Comparison of ENCODE assay signal across 16 cellular contexts in the genomic region with DNA sequence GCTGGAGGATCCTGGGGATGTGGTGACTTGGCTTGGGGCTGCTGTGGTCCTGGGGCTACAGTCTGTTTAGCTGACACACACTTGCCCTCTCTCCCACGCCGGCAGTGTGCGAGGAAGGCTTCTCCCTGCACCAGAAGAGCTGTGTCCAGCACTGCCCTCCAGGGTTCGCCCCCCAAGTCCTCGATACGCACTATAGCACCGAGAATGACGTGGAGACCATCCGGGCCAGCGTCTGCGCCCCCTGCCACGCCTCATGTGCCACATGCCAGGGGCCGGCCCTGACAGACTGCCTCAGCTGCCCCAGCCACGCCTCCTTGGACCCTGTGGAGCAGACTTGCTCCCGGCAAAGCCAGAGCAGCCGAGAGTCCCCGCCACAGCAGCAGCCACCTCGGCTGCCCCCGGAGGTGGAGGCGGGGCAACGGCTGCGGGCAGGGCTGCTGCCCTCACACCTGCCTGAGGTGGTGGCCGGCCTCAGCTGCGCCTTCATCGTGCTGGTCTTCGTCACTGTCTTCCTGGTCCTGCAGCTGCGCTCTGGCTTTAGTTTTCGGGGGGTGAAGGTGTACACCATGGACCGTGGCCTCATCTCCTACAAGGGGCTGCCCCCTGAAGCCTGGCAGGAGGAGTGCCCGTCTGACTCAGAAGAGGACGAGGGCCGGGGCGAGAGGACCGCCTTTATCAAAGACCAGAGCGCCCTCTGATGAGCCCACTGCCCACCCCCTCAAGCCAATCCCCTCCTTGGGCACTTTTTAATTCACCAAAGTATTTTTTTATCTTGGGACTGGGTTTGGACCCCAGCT.
"Had no signal": no experiment of that assay in that cellular context is flagged by ENCODE, and none has a peak within 500 bp of the region (broad histone marks: within the 10 kb centered on the region; RNA-seq: fewer than 3 reads in every experiment).

No MANE protein-coding gene starts in this region.

- H3K9me3 Mint-ChIP-seq: activated CD8-positive, alpha-beta T cell treated with anti-CD3 and anti-CD28 coated beads for 36 hours; activated naive CD8-positive, alpha-beta T cell treated with anti-CD3 and anti-CD28 coated beads, Interleukin-2, amount 50 U/mL, for 24 hours; effector memory CD8-positive, alpha-beta T cell; mesothelial cell of epicardium; nephron progenitor cell; stimulated activated memory B cell treated with anti-CD40 and anti-IgM and Interleukin-4, amounts not matched to agents 10 μg/mL and 1 μg/mL and 100 μg/mL, for 72 hours had no signal

- H3K27ac ChIP-seq: foreskin keratinocyte, vagina had no signal

- DNase-seq: activated CD8-positive, alpha-beta memory T cell treated with anti-CD3 and anti-CD28 coated beads, Interleukin-2, amount 50 U/mL, for 4 hours; activated CD8-positive, alpha-beta T cell treated with anti-CD3 and anti-CD28 coated beads for 36 hours; activated naive CD4-positive, alpha-beta T cell treated with Interleukin-2 at 50 U/mL for 16 hours; activated naive CD8-positive, alpha-beta T cell treated with anti-CD3 and anti-CD28 coated beads, Interleukin-2, amount 50 U/mL, for 24 hours; aorta; cerebellar nuclear complex; dermis blood vessel endothelial cell; effector memory CD8-positive, alpha-beta T cell; foreskin keratinocyte; glutamatergic neuron; nephron progenitor cell; thyroid gland had no signal

- H3K4me3 Mint-ChIP-seq: activated CD8-positive, alpha-beta T cell treated with anti-CD3 and anti-CD28 coated beads for 36 hours; activated naive CD8-positive, alpha-beta T cell treated with anti-CD3 and anti-CD28 coated beads, Interleukin-2, amount 50 U/mL, for 24 hours; effector memory CD8-positive, alpha-beta T cell; mesothelial cell of epicardium; nephron progenitor cell; stimulated activated memory B cell treated with anti-CD40 and anti-IgM and Interleukin-4, amounts not matched to agents 10 μg/mL and 1 μg/mL and 100 μg/mL, for 72 hours had no signal

- H3K4me1 ChIP-seq: foreskin keratinocyte had no signal

- H3K27ac Mint-ChIP-seq: activated CD8-positive, alpha-beta T cell treated with anti-CD3 and anti-CD28 coated beads for 36 hours; activated naive CD8-positive, alpha-beta T cell treated with anti-CD3 and anti-CD28 coated beads, Interleukin-2, amount 50 U/mL, for 24 hours; mesothelial cell of epicardium; nephron progenitor cell; stimulated activated memory B cell treated with anti-CD40 and anti-IgM and Interleukin-4, amounts not matched to agents 10 μg/mL and 1 μg/mL and 100 μg/mL, for 72 hours had no signal

- H3K4me3 ChIP-seq: lung, thyroid gland, vagina had no signal

- H3K9me3 ChIP-seq: thyroid gland, vagina had no signal

- H3K27me3 Mint-ChIP-seq: stimulated activated memory B cell treated with anti-CD40 and anti-IgM and Interleukin-4, amounts not matched to agents 10 μg/mL and 1 μg/mL and 100 μg/mL, for 72 hours had no signal

- ATAC-seq: activated CD8-positive, alpha-beta T cell treated with anti-CD3 and anti-CD28 coated beads for 36 hours; activated naive CD8-positive, alpha-beta T cell treated with anti-CD3 and anti-CD28 coated beads, Interleukin-2, amount 50 U/mL, for 24 hours; effector memory CD8-positive, alpha-beta T cell; foreskin keratinocyte; stimulated activated memory B cell treated with anti-CD40 and anti-IgM and Interleukin-4, amounts not matched to agents 10 μg/mL and 1 μg/mL and 100 μg/mL, for 72 hours had no signal

- H3K27me3 ChIP-seq: foreskin keratinocyte, thyroid gland, vagina had no signal
